11 cellular contexts compared by ENCODE assay signal in the genomic region with DNA sequence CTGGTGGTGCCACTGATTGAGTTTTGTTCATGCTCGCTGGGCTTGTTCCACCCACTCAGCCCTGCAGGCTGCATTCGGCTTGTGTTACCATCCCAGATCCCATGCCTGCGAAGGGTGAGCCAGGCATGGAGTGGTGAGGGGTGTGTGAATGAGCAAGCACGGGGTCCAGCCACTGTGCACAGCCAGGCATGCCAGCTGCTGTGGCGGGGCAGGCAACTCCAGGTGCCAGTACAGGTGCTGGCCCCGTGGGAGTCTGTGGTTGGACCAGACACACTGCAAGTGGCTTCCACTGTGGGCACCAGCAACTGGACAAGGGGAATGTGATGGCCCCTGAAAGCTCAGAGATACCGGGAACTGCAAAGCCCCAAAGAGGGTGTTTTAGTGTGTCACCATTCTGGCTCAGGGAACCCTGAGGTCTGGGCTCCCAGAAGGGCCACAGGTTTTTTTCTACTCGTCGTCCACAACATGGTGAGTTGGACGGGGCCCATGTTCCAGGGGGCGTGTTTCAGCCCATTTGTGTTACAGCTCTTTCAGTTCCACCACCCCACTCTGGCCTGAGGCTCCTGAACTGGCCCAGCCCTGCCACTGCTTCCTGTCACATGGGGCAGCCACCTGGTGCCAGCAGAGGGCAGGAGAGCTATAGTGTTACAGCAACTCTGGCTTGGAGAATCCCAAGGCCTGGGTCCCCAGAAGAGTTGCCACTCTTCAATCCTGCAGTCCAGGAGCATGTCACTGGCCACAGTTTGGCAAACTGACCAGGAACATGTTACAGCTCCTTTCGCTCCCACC.
DNase-seq lines count a peak whose midpoint lies in the region; ATAC-seq and TF ChIP-seq lines count a peak whose summit lies in the region.
"Had no signal": no experiment of that assay in that cellular context is flagged by ENCODE, and none has a peak within 500 bp of the region (broad histone marks: within the 10 kb centered on the region; RNA-seq: fewer than 3 reads in every experiment).

No MANE protein-coding gene starts in this region.

- H3K27me3 ChIP-seq in endodermal cell (ENCODE audit: control insufficient read depth, insufficient read depth, low read length, poor library complexity, severe bottlenecking): peaks cover 4% of the 10 kb centered on the region

- H3K9me3 Mint-ChIP-seq in endodermal cell (peaks cover 11% of the 10 kb centered on the region), endothelial cell (ENCODE audit: unreplicated experiment) (no peaks in the 10 kb centered on the region)

- H3K4me3 Mint-ChIP-seq in endodermal cell: no peak overlapping the region
- H3K4me3 Mint-ChIP-seq in endothelial cell (ENCODE audit: unreplicated experiment): no peak overlapping the region
- H3K4me3 Mint-ChIP-seq: memory B cell had no signal

- DNase-seq in DMS53 (lab: John Stamatoyannopoulos, UW): peak; percentile 47
- DNase-seq in DMS53 treated with DMSO at 0.1 percent for 48 hours (lab: John Stamatoyannopoulos, UW; ENCODE audit: unreplicated experiment): no peak
- peak; percentile 39 for DNase-seq in HT-29 (ENCODE audit: low spot score)
- peak; percentile 89 for DNase-seq in endodermal cell
- DNase-seq in activated CD4-positive, CD25-positive, alpha-beta regulatory T cell (lab: John Stamatoyannopoulos, UW): no peak
- DNase-seq in endothelial cell (ENCODE audit: low spot score): no peak
- no peak for DNase-seq in DMS114 treated with DMSO at 0.1 percent for 48 hours (lab: John Stamatoyannopoulos, UW; ENCODE audit: unreplicated experiment)
- DNase-seq: GM23248 had no signal

- TF ChIP-seq CTCF in endodermal cell (conservative IDR thresholded peaks at IDR 0.05) (peak; percentile 77), endothelial cell (IDR thresholded peaks at IDR 0.05; ENCODE audit: unreplicated experiment) (no peak)

- H3K36me3 ChIP-seq in endodermal cell (ENCODE audit: control insufficient read depth, insufficient read depth, low read length): no peaks in the 10 kb centered on the region

- H3K4me3 ChIP-seq in endodermal cell (ENCODE audit: low read length): no peak overlapping the region
- H3K4me3 ChIP-seq: A549, GM23248 had no signal

- no peak overlapping the region for H3K9ac ChIP-seq in endodermal cell (ENCODE audit: extremely low read depth, low read length, poor library complexity, severe bottlenecking)
- H3K9ac ChIP-seq: GM23248 had no signal

- 77 to 80% methylated on average over 5 to 12 of the region's 12 CpGs for WGBS in endodermal cell (ENCODE audit: insufficient coverage in 1 of 2, insufficient read length in 1 of 2), 2 experiments

- no peak overlapping the region for H3K27ac Mint-ChIP-seq in endodermal cell
- H3K27ac Mint-ChIP-seq in endothelial cell (ENCODE audit: unreplicated experiment): no peak overlapping the region
- H3K27ac Mint-ChIP-seq: memory B cell had no signal

- H3K4me1 ChIP-seq in endodermal cell (ENCODE audit: control insufficient read depth, insufficient read depth, low read length): peaks cover 3% of the 10 kb centered on the region
- H3K4me1 ChIP-seq: A549 had no signal

- H3K9me3 ChIP-seq in endodermal cell (ENCODE audit: control insufficient read depth, low read length): peaks cover 11% of the 10 kb centered on the region
- H3K9me3 ChIP-seq: A549 had no signal

- no peaks in the 10 kb centered on the region for H3K36me3 Mint-ChIP-seq in endodermal cell (ENCODE audit: low read depth)
- no peaks in the 10 kb centered on the region for H3K36me3 Mint-ChIP-seq in endothelial cell (ENCODE audit: low read depth, unreplicated experiment)
- H3K36me3 Mint-ChIP-seq: memory B cell had no signal

- ATAC-seq in GM19468 (IDR thresholded peaks at IDR 0.05; ENCODE audit: extremely low read depth, unreplicated experiment): peak; percentile 51

- H3K4me1 Mint-ChIP-seq in endodermal cell (peaks cover 8% of the 10 kb centered on the region), endothelial cell (ENCODE audit: unreplicated experiment) (peaks cover 10% of the 10 kb centered on the region)
- H3K4me1 Mint-ChIP-seq: memory B cell had no signal

- H3K27me3 Mint-ChIP-seq in endodermal cell (ENCODE audit: insufficient read depth) (peaks cover 1% of the 10 kb centered on the region), endothelial cell (ENCODE audit: unreplicated experiment) (peaks cover 3% of the 10 kb centered on the region)

- no peak overlapping the region for H3K27ac ChIP-seq in endodermal cell (ENCODE audit: low read depth, low read length)
- H3K27ac ChIP-seq: A549, GM23248 had no signal

Comparison
In these comparisons a context has a peak if more than half of its experiments do, and no peak if none do; other contexts are left out.
1. DNase-seq: peak in DMS53 (single experiment), HT-29 (single experiment) and endodermal cell (single experiment); none in DMS53 treated with DMSO at 0.1 percent for 48 hours (single experiment), activated CD4-positive, CD25-positive, alpha-beta regulatory T cell (0 of 4), endothelial cell (single experiment) and DMS114 treated with DMSO at 0.1 percent for 48 hours (single experiment).